2 cellular contexts compared by ENCODE assay signal in the genomic region with DNA sequence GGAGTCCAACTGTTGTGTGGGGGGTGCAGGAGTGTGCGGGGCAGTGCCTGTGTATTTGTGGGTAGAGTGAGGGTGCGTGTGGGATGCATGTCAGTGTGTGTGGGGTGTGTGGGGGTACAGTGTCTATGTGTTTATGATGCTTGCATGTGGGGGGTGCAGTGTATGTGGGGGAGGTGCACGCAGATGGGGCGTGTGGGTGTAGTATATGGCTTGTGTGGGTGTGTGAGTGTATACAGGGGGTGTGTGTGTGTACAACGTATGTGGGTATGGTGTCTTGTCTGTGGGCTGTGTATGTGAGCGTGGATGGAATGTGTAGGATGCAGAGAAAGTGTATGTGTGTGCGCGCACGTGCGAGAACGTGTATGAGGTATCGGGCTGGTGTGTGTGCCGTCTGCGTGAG.
TF ChIP-seq lines count a peak whose summit lies in the region.

No MANE protein-coding gene starts in this region.

TF ChIP-seq in WTC11, 78 proteins besides CTCF, POLR2A, EP300 and RAD21 (continues in another document):
- TF ChIP-seq, protein P1, sequence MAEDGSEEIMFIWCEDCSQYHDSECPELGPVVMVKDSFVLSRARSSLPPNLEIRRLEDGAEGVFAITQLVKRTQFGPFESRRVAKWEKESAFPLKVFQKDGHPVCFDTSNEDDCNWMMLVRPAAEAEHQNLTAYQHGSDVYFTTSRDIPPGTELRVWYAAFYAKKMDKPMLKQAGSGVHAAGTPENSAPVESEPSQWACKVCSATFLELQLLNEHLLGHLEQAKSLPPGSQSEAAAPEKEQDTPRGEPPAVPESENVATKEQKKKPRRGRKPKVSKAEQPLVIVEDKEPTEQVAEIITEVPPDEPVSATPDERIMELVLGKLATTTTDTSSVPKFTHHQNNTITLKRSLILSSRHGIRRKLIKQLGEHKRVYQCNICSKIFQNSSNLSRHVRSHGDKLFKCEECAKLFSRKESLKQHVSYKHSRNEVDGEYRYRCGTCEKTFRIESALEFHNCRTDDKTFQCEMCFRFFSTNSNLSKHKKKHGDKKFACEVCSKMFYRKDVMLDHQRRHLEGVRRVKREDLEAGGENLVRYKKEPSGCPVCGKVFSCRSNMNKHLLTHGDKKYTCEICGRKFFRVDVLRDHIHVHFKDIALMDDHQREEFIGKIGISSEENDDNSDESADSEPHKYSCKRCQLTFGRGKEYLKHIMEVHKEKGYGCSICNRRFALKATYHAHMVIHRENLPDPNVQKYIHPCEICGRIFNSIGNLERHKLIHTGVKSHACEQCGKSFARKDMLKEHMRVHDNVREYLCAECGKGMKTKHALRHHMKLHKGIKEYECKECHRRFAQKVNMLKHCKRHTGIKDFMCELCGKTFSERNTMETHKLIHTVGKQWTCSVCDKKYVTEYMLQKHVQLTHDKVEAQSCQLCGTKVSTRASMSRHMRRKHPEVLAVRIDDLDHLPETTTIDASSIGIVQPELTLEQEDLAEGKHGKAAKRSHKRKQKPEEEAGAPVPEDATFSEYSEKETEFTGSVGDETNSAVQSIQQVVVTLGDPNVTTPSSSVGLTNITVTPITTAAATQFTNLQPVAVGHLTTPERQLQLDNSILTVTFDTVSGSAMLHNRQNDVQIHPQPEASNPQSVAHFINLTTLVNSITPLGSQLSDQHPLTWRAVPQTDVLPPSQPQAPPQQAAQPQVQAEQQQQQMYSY (CRISPR knock-in tag; IDR thresholded peaks at IDR 0.05) = no peak
- TF ChIP-seq, protein P2, sequence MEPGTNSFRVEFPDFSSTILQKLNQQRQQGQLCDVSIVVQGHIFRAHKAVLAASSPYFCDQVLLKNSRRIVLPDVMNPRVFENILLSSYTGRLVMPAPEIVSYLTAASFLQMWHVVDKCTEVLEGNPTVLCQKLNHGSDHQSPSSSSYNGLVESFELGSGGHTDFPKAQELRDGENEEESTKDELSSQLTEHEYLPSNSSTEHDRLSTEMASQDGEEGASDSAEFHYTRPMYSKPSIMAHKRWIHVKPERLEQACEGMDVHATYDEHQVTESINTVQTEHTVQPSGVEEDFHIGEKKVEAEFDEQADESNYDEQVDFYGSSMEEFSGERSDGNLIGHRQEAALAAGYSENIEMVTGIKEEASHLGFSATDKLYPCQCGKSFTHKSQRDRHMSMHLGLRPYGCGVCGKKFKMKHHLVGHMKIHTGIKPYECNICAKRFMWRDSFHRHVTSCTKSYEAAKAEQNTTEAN (CRISPR knock-in tag; IDR thresholded peaks at IDR 0.05) = no peak
- no peak for TF ChIP-seq RORB (CRISPR knock-in tag; IDR thresholded peaks at IDR 0.05)
- TF ChIP-seq, protein P3, sequence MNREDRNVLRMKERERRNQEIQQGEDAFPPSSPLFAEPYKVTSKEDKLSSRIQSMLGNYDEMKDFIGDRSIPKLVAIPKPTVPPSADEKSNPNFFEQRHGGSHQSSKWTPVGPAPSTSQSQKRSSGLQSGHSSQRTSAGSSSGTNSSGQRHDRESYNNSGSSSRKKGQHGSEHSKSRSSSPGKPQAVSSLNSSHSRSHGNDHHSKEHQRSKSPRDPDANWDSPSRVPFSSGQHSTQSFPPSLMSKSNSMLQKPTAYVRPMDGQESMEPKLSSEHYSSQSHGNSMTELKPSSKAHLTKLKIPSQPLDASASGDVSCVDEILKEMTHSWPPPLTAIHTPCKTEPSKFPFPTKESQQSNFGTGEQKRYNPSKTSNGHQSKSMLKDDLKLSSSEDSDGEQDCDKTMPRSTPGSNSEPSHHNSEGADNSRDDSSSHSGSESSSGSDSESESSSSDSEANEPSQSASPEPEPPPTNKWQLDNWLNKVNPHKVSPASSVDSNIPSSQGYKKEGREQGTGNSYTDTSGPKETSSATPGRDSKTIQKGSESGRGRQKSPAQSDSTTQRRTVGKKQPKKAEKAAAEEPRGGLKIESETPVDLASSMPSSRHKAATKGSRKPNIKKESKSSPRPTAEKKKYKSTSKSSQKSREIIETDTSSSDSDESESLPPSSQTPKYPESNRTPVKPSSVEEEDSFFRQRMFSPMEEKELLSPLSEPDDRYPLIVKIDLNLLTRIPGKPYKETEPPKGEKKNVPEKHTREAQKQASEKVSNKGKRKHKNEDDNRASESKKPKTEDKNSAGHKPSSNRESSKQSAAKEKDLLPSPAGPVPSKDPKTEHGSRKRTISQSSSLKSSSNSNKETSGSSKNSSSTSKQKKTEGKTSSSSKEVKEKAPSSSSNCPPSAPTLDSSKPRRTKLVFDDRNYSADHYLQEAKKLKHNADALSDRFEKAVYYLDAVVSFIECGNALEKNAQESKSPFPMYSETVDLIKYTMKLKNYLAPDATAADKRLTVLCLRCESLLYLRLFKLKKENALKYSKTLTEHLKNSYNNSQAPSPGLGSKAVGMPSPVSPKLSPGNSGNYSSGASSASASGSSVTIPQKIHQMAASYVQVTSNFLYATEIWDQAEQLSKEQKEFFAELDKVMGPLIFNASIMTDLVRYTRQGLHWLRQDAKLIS (CRISPR knock-in tag; IDR thresholded peaks at IDR 0.05; ENCODE audit: borderline replicate concordance) = no peak
- TF ChIP-seq, protein P4, sequence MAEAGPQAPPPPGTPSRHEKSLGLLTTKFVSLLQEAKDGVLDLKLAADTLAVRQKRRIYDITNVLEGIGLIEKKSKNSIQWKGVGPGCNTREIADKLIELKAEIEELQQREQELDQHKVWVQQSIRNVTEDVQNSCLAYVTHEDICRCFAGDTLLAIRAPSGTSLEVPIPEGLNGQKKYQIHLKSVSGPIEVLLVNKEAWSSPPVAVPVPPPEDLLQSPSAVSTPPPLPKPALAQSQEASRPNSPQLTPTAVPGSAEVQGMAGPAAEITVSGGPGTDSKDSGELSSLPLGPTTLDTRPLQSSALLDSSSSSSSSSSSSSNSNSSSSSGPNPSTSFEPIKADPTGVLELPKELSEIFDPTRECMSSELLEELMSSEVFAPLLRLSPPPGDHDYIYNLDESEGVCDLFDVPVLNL (CRISPR knock-in tag; IDR thresholded peaks at IDR 0.05; ENCODE audit: borderline replicate concordance, low read depth) = no peak
- TF ChIP-seq, protein P5, sequence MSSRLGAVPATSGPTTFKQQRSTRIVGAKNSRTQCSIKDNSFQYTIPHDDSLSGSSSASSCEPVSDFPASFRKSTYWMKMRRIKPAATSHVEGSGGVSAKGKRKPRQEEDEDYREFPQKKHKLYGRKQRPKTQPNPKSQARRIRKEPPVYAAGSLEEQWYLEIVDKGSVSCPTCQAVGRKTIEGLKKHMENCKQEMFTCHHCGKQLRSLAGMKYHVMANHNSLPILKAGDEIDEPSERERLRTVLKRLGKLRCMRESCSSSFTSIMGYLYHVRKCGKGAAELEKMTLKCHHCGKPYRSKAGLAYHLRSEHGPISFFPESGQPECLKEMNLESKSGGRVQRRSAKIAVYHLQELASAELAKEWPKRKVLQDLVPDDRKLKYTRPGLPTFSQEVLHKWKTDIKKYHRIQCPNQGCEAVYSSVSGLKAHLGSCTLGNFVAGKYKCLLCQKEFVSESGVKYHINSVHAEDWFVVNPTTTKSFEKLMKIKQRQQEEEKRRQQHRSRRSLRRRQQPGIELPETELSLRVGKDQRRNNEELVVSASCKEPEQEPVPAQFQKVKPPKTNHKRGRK (CRISPR knock-in tag; IDR thresholded peaks at IDR 0.05; ENCODE audit: borderline replicate concordance) = no peak

TF ChIP-seq in H1, 55 proteins besides CTCF, POLR2A, EP300 and RAD21 (continued from another document):
- TF ChIP-seq KDM5A (IDR thresholded peaks at IDR 0.05; ENCODE audit: low read length) (no peak), NRF1 (IDR thresholded peaks at IDR 0.05; ENCODE audit: low read depth, low read length) (no peak), GABPA (IDR thresholded peaks at IDR 0.05; ENCODE audit: borderline replicate concordance, insufficient read depth, low read length) (no peak), KDM1A (IDR thresholded peaks at IDR 0.05; ENCODE audit: borderline replicate concordance, low read length) (no peak), TCF12 (IDR thresholded peaks at IDR 0.05; ENCODE audit: low read depth, low read length) (no peak), FOSL1 (IDR thresholded peaks at IDR 0.05; ENCODE audit: insufficient read depth, low read depth, low read length) (no peak), SIN3A (conservative IDR thresholded peaks at IDR 0.05 in 1 of 2, IDR thresholded peaks at IDR 0.05 in 1 of 2; ENCODE audit: low read depth in 1 of 2, low read length in 2 of 2) (no peak), CHD2 (IDR thresholded peaks at IDR 0.05; ENCODE audit: low read length) (no peak), EGR1 (IDR thresholded peaks at IDR 0.05; ENCODE audit: borderline replicate concordance, low read depth, low read length) (no peak)
- TF ChIP-seq, protein P6, sequence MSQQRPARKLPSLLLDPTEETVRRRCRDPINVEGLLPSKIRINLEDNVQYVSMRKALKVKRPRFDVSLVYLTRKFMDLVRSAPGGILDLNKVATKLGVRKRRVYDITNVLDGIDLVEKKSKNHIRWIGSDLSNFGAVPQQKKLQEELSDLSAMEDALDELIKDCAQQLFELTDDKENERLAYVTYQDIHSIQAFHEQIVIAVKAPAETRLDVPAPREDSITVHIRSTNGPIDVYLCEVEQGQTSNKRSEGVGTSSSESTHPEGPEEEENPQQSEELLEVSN (IDR thresholded peaks at IDR 0.05) = no peak
